ENCODE assay signal across 9 cellular contexts in the genomic region with DNA sequence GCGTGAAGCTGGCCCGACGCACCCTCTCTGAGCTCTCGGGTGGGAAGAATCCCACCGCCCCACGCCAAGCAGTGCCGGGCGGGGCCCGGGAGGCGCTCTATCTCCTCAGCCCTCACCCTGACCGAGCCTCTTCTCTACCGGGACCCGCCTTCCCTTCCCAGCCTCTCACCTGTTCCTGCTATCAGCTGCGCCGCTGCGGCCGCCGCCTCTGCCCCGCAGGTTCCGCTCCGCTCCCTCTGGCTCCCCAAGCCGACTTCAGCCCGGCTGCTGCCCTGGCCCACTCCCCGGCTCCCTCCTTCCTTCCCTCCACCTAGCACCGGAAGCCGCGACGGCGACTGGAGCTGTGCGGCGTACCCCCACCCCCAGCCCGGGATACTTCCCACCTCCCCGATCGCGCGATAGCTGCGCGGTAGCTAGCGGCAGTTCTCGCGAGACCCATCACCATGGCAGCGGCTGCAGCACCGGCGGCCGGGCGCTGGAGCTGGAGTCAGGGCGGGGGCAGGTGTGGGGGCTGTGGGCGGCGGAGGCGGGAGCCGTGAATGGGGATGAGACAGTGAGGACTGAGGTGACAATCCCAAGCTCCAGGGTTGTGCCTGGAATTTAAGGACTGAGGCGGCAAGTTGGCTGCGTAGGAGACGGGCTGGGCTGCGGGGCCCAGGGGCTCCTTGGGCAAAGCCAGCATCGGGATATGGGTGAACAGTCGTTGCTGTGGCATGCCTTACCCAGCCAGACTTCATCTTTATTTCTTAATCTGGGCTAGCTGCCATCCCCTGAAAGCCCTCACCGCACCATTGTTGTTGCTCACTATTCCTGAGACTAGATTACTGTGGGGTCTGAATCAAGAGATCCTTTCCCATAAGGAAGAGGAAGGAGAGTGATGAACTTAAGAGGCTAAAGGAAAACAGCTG. TPM values are rescaled to one million over a fixed set of nuclear protein-coding genes. Genes with fewer than 3 reads are reported as not detected.
DNase-seq lines count a peak whose midpoint lies in the region; ATAC-seq, FAIRE-seq and TF ChIP-seq lines count a peak whose summit lies in the region.
"Had no signal": no experiment of that assay in that cellular context is flagged by ENCODE, and none has a peak within 500 bp of the region (broad histone marks: within the 10 kb centered on the region; RNA-seq: fewer than 3 reads in every experiment).

Gene ARF3 (minus strand): TSS at position 347 of the 908 bp plus-strand sequence. CDS start 16,392 bp downstream, outside the sequence.

- under 1% methylated on average over 26 of the region's 58 CpGs for WGBS in HepG2 (ENCODE audit: low lambda C conversion rate)

- peaks cover 10% of the 10 kb centered on the region for H3K27me3 Mint-ChIP-seq in dendritic cell treated with granulocyte-macrophage colony-stimulating factor and Interleukin-4, amounts not matched to agents 40 ng/mL and 50 ng/mL, for 4 days

- POLR2A ChIA-PET in HepG2 (lab: Yijun Ruan, JAX): interaction anchor here (0.8 to 1.4 kb wide), 15 partner anchors 9 to 168 kb away, joined by 3 to 9 read pairs (median 4); partner anchors contain the start of genes ADCY6, DDN, DDX23 and FKBP11

- H3K4me1 ChIP-seq in BE2C (no peaks in the 10 kb centered on the region; the same call in 1 of the 2 replicates), HepG2 (ENCODE audit: insufficient read depth, low read length) (peaks cover 32% of the 10 kb centered on the region)

- H3K79me2 ChIP-seq in HepG2 (ENCODE audit: insufficient read depth, low read length): peaks cover 38% of the 10 kb centered on the region

- peak within 1 kb of the TSS; percentile 28 for H2AFZ ChIP-seq in HepG2 (ENCODE audit: low read length)

- no peak for TF ChIP-seq EP300 in HepG2 (IDR thresholded peaks at IDR 0.05; ENCODE audit: low read depth in 2 of 2, low read length in 2 of 2)
- no peak; the same call in 1 of the 2 replicates for TF ChIP-seq EP300 in HepG2 (CRISPR knock-in tag; IDR thresholded peaks at IDR 0.05; ENCODE audit: borderline replicate concordance)

- ATAC-seq in GM19324 (IDR thresholded peaks at IDR 0.05; ENCODE audit: low FRiP score, unreplicated experiment): peak; percentile 89
- ATAC-seq in HG03521 (IDR thresholded peaks at IDR 0.05; ENCODE audit: unreplicated experiment): peak; percentile 91
- peak; percentile 96 for ATAC-seq in HepG2

- no peak for TF ChIP-seq RAD21 in HepG2 (CRISPR knock-in tag; IDR thresholded peaks at IDR 0.05)

- peak within 1 kb of the TSS; percentile 66 for H3K27ac ChIP-seq in HepG2 (ENCODE audit: extremely low read length, insufficient read depth, low read length)

- peaks cover 5% of the 10 kb centered on the region; the same call in 1 of the 2 replicates for H3K27me3 ChIP-seq in BE2C
- H3K27me3 ChIP-seq in HepG2 (ENCODE audit: control insufficient read depth in 1 of 2, insufficient read depth in 2 of 2, low read length in 2 of 2): 0 out of 5 replicates have a peak, but pooled peaks cover 0 to 1% of the 10 kb centered on the region in 2 experiments

- H3K27ac Mint-ChIP-seq in dendritic cell treated with granulocyte-macrophage colony-stimulating factor and Interleukin-4, amounts not matched to agents 40 ng/mL and 50 ng/mL, for 4 days: peak within 1 kb of the TSS; percentile 94

- H3K4me3 ChIP-seq in BE2C (ENCODE audit: low read depth, low read length) (peak within 1 kb of the TSS; percentile 85), HepG2 (replicated peaks in 1 of 3; ENCODE audit: insufficient read depth in 1 of 3, low read depth in 2 of 3, low read length in 3 of 3) (peak within 1 kb of the TSS; percentile 85 to 98 (median 96))

- peak; percentile 98 for DNase-seq in BE2C
- peak; percentile 92 for DNase-seq in NCI-H748 treated with DMSO at 0.1 percent for 48 hours (lab: John Stamatoyannopoulos, UW)
- peak; percentile 88 to 91 for DNase-seq in activated CD4-positive, alpha-beta T cell treated with anti-CD3 and anti-CD28 coated beads, Interleukin-2, amount 50 U/mL, for 4 hours
- peak; percentile 84 for DNase-seq in HepG2 (ENCODE audit: low spot score)
- DNase-seq in stimulated activated CD4-positive, alpha-beta T cell treated with anti-CD3 and anti-CD28 coated beads, Interleukin-2, amount 100 ng/mL, for 48 hours: peak; percentile 88 to 92

- H4K20me1 ChIP-seq in HepG2 (ENCODE audit: insufficient read depth, low read length): peaks cover 6% of the 10 kb centered on the region; the same call in 1 of the 2 replicates

- TF ChIP-seq CTCF in BE2C (IDR thresholded peaks at IDR 0.05; ENCODE audit: low read depth, low read length) (no peak), HepG2 (CRISPR knock-in tag; IDR thresholded peaks at IDR 0.05) (peak; percentile 7; the same call in 1 of the 2 replicates)

- CTCF ChIA-PET in HepG2 (lab: Yijun Ruan, JAX; ENCODE audit: low intra/inter-chr PET ratio, low total read pairs): no interaction called here

- intact Hi-C loops in dendritic cell treated with granulocyte-macrophage colony-stimulating factor and Interleukin-4, amounts not matched to agents 40 ng/mL and 50 ng/mL, for 4 days (cut with micrococcal nuclease): no loop called here
- intact Hi-C loops in HepG2 (cut with micrococcal nuclease; ENCODE audit: unreplicated experiment): loop anchor here (5.0 kb wide), 1 partner anchor 1975 kb away; no protein-coding TSS in a partner anchor

- no peaks in the 10 kb centered on the region for H3K9me3 Mint-ChIP-seq in dendritic cell treated with granulocyte-macrophage colony-stimulating factor and Interleukin-4, amounts not matched to agents 40 ng/mL and 50 ng/mL, for 4 days

- FAIRE-seq in HepG2 (lab: Jason Lieb, UNC): peak; percentile 57
- FAIRE-seq: TTC549 had no signal

- H3K36me3 Mint-ChIP-seq in dendritic cell treated with granulocyte-macrophage colony-stimulating factor and Interleukin-4, amounts not matched to agents 40 ng/mL and 50 ng/mL, for 4 days (ENCODE audit: low read depth): peaks cover 35% of the 10 kb centered on the region

- BruUV-seq in HepG2 (replicated peaks; lab: Mats Ljungman, UMichigan): no TSS peak

- peaks cover 42% of the 10 kb centered on the region for H3K4me1 Mint-ChIP-seq in dendritic cell treated with granulocyte-macrophage colony-stimulating factor and Interleukin-4, amounts not matched to agents 40 ng/mL and 50 ng/mL, for 4 days (ENCODE audit: low read depth)

- H3K9ac ChIP-seq in HepG2 (ENCODE audit: insufficient read depth, low read depth, low read length): peak within 1 kb of the TSS; percentile 80

- H3K4me2 ChIP-seq in HepG2 (ENCODE audit: low read depth, low read length): peak within 1 kb of the TSS; percentile 94

- H3K36me3 ChIP-seq in BE2C (peaks cover 9% of the 10 kb centered on the region), HepG2 (replicated peaks in 1 of 2; ENCODE audit: control insufficient read depth in 1 of 2, insufficient read depth in 2 of 2, low read length in 2 of 2) (peaks cover 0 to 13% of the 10 kb centered on the region in 2 experiments; a peak in 2 of 5 replicates)

- TF ChIP-seq POLR2A in HepG2 (IDR thresholded peaks at IDR 0.05; ENCODE audit: insufficient read depth in 1 of 2, low read depth in 2 of 2, low read length in 2 of 2): peak; percentile 56 to 86

- in situ Hi-C loops in HepG2 (cut with HindIII; ENCODE audit: extremely low pct_ligation_motif_present, low pct_unique_long_range_greater_than_20kb): no loop called here

- H3K9me3 ChIP-seq in BE2C (no peaks in the 10 kb centered on the region), HepG2 (ENCODE audit: low read length) (no peaks in the 10 kb centered on the region)

- peak within 1 kb of the TSS; percentile 95 for H3K4me3 Mint-ChIP-seq in dendritic cell treated with granulocyte-macrophage colony-stimulating factor and Interleukin-4, amounts not matched to agents 40 ng/mL and 50 ng/mL, for 4 days

TF ChIP-seq in HepG2, 621 proteins besides CTCF, POLR2A, EP300 and RAD21 (continues in another document):
- TF ChIP-seq, protein P1, sequence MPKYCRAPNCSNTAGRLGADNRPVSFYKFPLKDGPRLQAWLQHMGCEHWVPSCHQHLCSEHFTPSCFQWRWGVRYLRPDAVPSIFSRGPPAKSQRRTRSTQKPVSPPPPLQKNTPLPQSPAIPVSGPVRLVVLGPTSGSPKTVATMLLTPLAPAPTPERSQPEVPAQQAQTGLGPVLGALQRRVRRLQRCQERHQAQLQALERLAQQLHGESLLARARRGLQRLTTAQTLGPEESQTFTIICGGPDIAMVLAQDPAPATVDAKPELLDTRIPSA (CRISPR knock-in tag; IDR thresholded peaks at IDR 0.05; ENCODE audit: borderline replicate concordance): no peak
- TF ChIP-seq NCOA2 (CRISPR knock-in tag; IDR thresholded peaks at IDR 0.05) (0 out of 2 replicates have a peak, but pooled peaks have one; percentile 15), MXI1 (IDR thresholded peaks at IDR 0.05; ENCODE audit: borderline replicate concordance, low read depth, low read length) (peak; percentile 89)

RNA-seq across cellular contexts. Expression of gene ARF3, which starts in this region (rescaled TPM):
- 213 TPM for polyA plus RNA-seq in BE2C (2012; ENCODE audit: insufficient read depth, insufficient read length, low read depth)
- 48.4 and 53.8 TPM in 2 replicates for total RNA-seq in HepG2 (2016; rRNA removed; fragmentation: Illumina TruSeq; extraction: Trizol)
- 12.0 and 15.8 TPM in 2 replicates for total RNA-seq in HepG2 (2016; cell fraction: cytosol; rRNA removed; fragmentation: Illumina TruSeq; extraction: Trizol; ENCODE audit: low read depth)
- 43.0 and 57.4 TPM in 2 replicates for total RNA-seq in HepG2 (2016; cell fraction: insoluble cytoplasmic fraction; rRNA removed; fragmentation: Illumina TruSeq; extraction: Trizol)
- total RNA-seq in HepG2 (2016; cell fraction: membrane; rRNA removed; fragmentation: Illumina TruSeq; extraction: Trizol): 15.7 and 16.6 TPM in 2 replicates
- total RNA-seq in HepG2 (2016; cell fraction: nucleus; rRNA removed; fragmentation: Illumina TruSeq; extraction: Trizol): 20.9 and 24.1 TPM in 2 replicates
- polyA plus RNA-seq in HepG2 (2011; rRNA removed): 57.9 and 60.0 TPM in 2 replicates
- 60.3 and 60.4 TPM in 2 replicates for polyA plus RNA-seq in HepG2 (2011; cell fraction: cytosol; rRNA removed)
- polyA plus RNA-seq in HepG2 (2011; cell fraction: nucleus; rRNA removed): 32.8 and 38.8 TPM in 2 replicates
- polyA plus RNA-seq in HepG2 (2012): 39.0 and 41.4 TPM in 2 replicates
- polyA plus RNA-seq in HepG2 (2016; cell fraction: cytosol; fragmentation: Illumina TruSeq; extraction: Trizol; ENCODE audit: low read depth): 11.9 and 13.5 TPM in 2 replicates
- polyA plus RNA-seq in HepG2 (2016; cell fraction: insoluble cytoplasmic fraction; fragmentation: Illumina TruSeq; extraction: Trizol; ENCODE audit: low read depth): 76.4 and 85.2 TPM in 2 replicates
- polyA plus RNA-seq in HepG2 (2016; cell fraction: membrane; fragmentation: Illumina TruSeq; extraction: Trizol; ENCODE audit: low read depth): 13.7 and 16.3 TPM in 2 replicates
- polyA plus RNA-seq in HepG2 (2016; cell fraction: nucleus; fragmentation: Illumina TruSeq; extraction: Trizol; ENCODE audit: insufficient read depth, low read depth): 47.8 and 51.2 TPM in 2 replicates
- 62.5 and 183 TPM in 2 replicates for polyA minus RNA-seq in HepG2 (2011; rRNA and poly(A)+ RNA removed; ENCODE audit: low replicate concordance)
- 19.9 and 22.8 TPM in 2 replicates for polyA minus RNA-seq in HepG2 (2011; cell fraction: cytosol; rRNA and poly(A)+ RNA removed)
- 27.7 and 29.2 TPM in 2 replicates for polyA minus RNA-seq in HepG2 (2011; cell fraction: nucleus; rRNA and poly(A)+ RNA removed)

Comparison
In these comparisons a context has a peak if more than half of its experiments do, and no peak if none do; other contexts are left out.
1. Peak in every context shown above with its lines: DNase-seq, ATAC-seq, H3K4me3 ChIP-seq and H3K27ac ChIP-seq.